8 cellular contexts compared by ENCODE assay signal in the genomic region with DNA sequence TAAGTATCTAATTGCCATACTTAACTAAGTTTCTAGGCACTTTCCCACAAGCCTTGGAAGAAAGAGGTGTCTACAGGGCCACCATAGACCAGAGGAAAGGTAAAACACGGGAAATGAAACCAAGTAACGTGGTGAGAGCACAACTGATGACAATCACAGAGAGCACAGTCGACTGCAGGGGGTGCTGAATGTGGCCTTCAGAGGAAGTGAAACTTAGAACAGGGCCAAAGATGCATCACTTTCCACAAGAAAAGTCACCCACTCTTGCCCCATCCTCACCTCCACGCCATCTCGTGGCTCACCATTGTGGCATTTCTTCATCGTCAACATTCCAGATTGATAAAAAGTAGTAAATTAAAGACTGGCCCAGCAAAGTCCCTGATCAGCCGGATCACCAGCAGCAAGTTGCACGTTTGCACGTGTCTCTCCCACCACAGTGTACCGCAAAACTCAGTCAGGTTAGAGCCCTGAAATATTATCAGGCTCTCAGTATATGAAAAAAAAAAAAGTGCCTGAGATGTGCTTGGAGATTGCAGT. TPM values are rescaled to one million over a fixed set of nuclear protein-coding genes. Genes with fewer than 3 reads are reported as not detected.
DNase-seq lines count a peak whose midpoint lies in the region; ATAC-seq and TF ChIP-seq lines count a peak whose summit lies in the region.

No MANE protein-coding gene starts in this region.

- H3K4me2 ChIP-seq in neural progenitor cell, result no peak overlapping the region

- no peaks in the 10 kb centered on the region for H4K20me1 ChIP-seq in neural progenitor cell (ENCODE audit: low read depth)

- peak overlapping the region; percentile 64 for H3K4me3 Mint-ChIP-seq in activated naive CD8-positive, alpha-beta T cell treated with anti-CD3 and anti-CD28 coated beads for 36 hours
- no peak overlapping the region for H3K4me3 Mint-ChIP-seq in neural progenitor cell

- no peaks in the 10 kb centered on the region for H3K9me3 ChIP-seq in neural progenitor cell (ENCODE audit: low read depth)

- H3K9ac ChIP-seq in neural progenitor cell, result no peak overlapping the region

- DNase-seq in RPMI8226, result peak; percentile 78
- DNase-seq in activated naive CD8-positive, alpha-beta T cell treated with anti-CD3 and anti-CD28 coated beads for 36 hours, result peak; percentile 79
- peak; percentile 26 for DNase-seq in stimulated activated CD8-positive, alpha-beta memory T cell treated with anti-CD3 and anti-CD28 coated beads, Interleukin-7, amount 100 ng/mL, for 24 hours (ENCODE audit: low read depth)
- no peak for DNase-seq in dermis blood vessel endothelial cell
- no peak for DNase-seq in neural progenitor cell (ENCODE audit: low spot score)
- DNase-seq in hippocampal formation (lab: John Stamatoyannopoulos, UW), result no peak

- no peaks in the 10 kb centered on the region for H3K4me1 ChIP-seq in neural progenitor cell

- H3K9me3 Mint-ChIP-seq in activated naive CD8-positive, alpha-beta T cell treated with anti-CD3 and anti-CD28 coated beads for 36 hours, result peaks cover 3% of the 10 kb centered on the region
- H3K9me3 Mint-ChIP-seq in neural progenitor cell, result no peaks in the 10 kb centered on the region

- H3K27ac ChIP-seq in neural progenitor cell, result no peak overlapping the region

- H3K27me3 Mint-ChIP-seq in activated naive CD8-positive, alpha-beta T cell treated with anti-CD3 and anti-CD28 coated beads for 36 hours, result no peaks in the 10 kb centered on the region
- no peaks in the 10 kb centered on the region for H3K27me3 Mint-ChIP-seq in neural progenitor cell (ENCODE audit: insufficient read depth, low read depth)

- ATAC-seq in GM18502 (IDR thresholded peaks at IDR 0.05; ENCODE audit: poor library complexity, unreplicated experiment) (peak; percentile 94), HG02759 (IDR thresholded peaks at IDR 0.05; ENCODE audit: unreplicated experiment) (peak; percentile 92)

- peaks cover 62% of the 10 kb centered on the region for H3K36me3 Mint-ChIP-seq in activated naive CD8-positive, alpha-beta T cell treated with anti-CD3 and anti-CD28 coated beads for 36 hours
- H3K36me3 Mint-ChIP-seq in neural progenitor cell, result no peaks in the 10 kb centered on the region

- H3K36me3 ChIP-seq in neural progenitor cell, result no peaks in the 10 kb centered on the region

- H2AFZ ChIP-seq in neural progenitor cell (replicated peaks), result no peak overlapping the region

- TF ChIP-seq CTCF in neural progenitor cell (IDR thresholded peaks at IDR 0.05), result no peak

- no peaks in the 10 kb centered on the region for H3K79me2 ChIP-seq in neural progenitor cell (ENCODE audit: low read depth)

- H3K27ac Mint-ChIP-seq in activated naive CD8-positive, alpha-beta T cell treated with anti-CD3 and anti-CD28 coated beads for 36 hours, result peak overlapping the region; percentile 100
- no peak overlapping the region for H3K27ac Mint-ChIP-seq in neural progenitor cell

- no peaks in the 10 kb centered on the region for H3K27me3 ChIP-seq in neural progenitor cell

- peaks cover 77% of the 10 kb centered on the region for H3K4me1 Mint-ChIP-seq in activated naive CD8-positive, alpha-beta T cell treated with anti-CD3 and anti-CD28 coated beads for 36 hours
- H3K4me1 Mint-ChIP-seq in neural progenitor cell, result peaks cover 4% of the 10 kb centered on the region

- H3F3A ChIP-seq in neural progenitor cell (ENCODE audit: low read depth), result no peaks in the 10 kb centered on the region

- H3K4me3 ChIP-seq in neural progenitor cell, result no peak overlapping the region

RNA-seq across cellular contexts. Expression of a gene that starts 31.4 kb away (rescaled TPM):
- total RNA-seq in activated naive CD8-positive, alpha-beta T cell treated with anti-CD3 and anti-CD28 coated beads for 36 hours, result 10 to 100 TPM; 27.1 to 28.8 TPM
- total RNA-seq in dermis blood vessel endothelial cell (10.6 and 11.7 TPM in 2 replicates), neural progenitor cell (ENCODE audit: low replicate concordance) (2.0 and 2.1 TPM in 2 replicates)

Comparison
In these comparisons a context has a peak if more than half of its experiments do, and no peak if none do; other contexts are left out.
1. DNase-seq: peak in RPMI8226 (single experiment), activated naive CD8-positive, alpha-beta T cell treated with anti-CD3 and anti-CD28 coated beads for 36 hours (single experiment) and stimulated activated CD8-positive, alpha-beta memory T cell treated with anti-CD3 and anti-CD28 coated beads, Interleukin-7, amount 100 ng/mL, for 24 hours (single experiment); none in dermis blood vessel endothelial cell (single experiment), neural progenitor cell (single experiment) and hippocampal formation (0 of 2).